Comparison of ENCODE assay signal across 1 cellular context in genomic region chr17:60435244-60436170, GRCh38.
TF ChIP-seq lines count a peak whose summit lies in the region.

No MANE protein-coding gene starts in this region.

TF ChIP-seq in K562, 482 proteins besides CTCF, POLR2A, EP300 and RAD21 (continued from another document and continues in another):
- no peak for TF ChIP-seq ZNF76 (CRISPR knock-in tag; IDR thresholded peaks at IDR 0.05; ENCODE audit: borderline replicate concordance)
- TF ChIP-seq, protein P1, sequence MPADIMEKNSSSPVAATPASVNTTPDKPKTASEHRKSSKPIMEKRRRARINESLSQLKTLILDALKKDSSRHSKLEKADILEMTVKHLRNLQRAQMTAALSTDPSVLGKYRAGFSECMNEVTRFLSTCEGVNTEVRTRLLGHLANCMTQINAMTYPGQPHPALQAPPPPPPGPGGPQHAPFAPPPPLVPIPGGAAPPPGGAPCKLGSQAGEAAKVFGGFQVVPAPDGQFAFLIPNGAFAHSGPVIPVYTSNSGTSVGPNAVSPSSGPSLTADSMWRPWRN (IDR thresholded peaks at IDR 0.05; ENCODE audit: low read depth) = no peak
- no peak for TF ChIP-seq ZC3H8 (IDR thresholded peaks at IDR 0.05)
- TF ChIP-seq NCOA4 (IDR thresholded peaks at IDR 0.05; ENCODE audit: partially characterized antibody) = no peak
- TF ChIP-seq CC2D1A (IDR thresholded peaks at IDR 0.05) = peak; percentile 70; the same call in 1 of the 2 replicates
- TF ChIP-seq SP2 (IDR thresholded peaks at IDR 0.05; ENCODE audit: extremely low read depth, low read depth, low read length, poor library complexity, severe bottlenecking) = no peak
- TF ChIP-seq ZNF584 (CRISPR knock-in tag; IDR thresholded peaks at IDR 0.05; ENCODE audit: low read depth) = no peak
- no peak for TF ChIP-seq KAT7 (CRISPR knock-in tag; IDR thresholded peaks at IDR 0.05; ENCODE audit: borderline replicate concordance)
- no peak for TF ChIP-seq STAT5B (CRISPR knock-in tag; IDR thresholded peaks at IDR 0.05)
- TF ChIP-seq SMAD1 (IDR thresholded peaks at IDR 0.05; ENCODE audit: low read depth, low read length, partially characterized antibody) = no peak
- TF ChIP-seq CBX1 (IDR thresholded peaks at IDR 0.05; ENCODE audit: low read depth) = no peak
- TF ChIP-seq NUFIP1 (IDR thresholded peaks at IDR 0.05; ENCODE audit: partially characterized antibody) = no peak
- TF ChIP-seq L3MBTL2 (IDR thresholded peaks at IDR 0.05) = 0 out of 2 replicates have a peak, but pooled peaks have one; percentile 36
- no peak for TF ChIP-seq E4F1 (CRISPR knock-in tag; IDR thresholded peaks at IDR 0.05; ENCODE audit: borderline replicate concordance)
- no peak for TF ChIP-seq ZNF445 (CRISPR knock-in tag; IDR thresholded peaks at IDR 0.05; ENCODE audit: low read depth)
- TF ChIP-seq, protein P2, sequence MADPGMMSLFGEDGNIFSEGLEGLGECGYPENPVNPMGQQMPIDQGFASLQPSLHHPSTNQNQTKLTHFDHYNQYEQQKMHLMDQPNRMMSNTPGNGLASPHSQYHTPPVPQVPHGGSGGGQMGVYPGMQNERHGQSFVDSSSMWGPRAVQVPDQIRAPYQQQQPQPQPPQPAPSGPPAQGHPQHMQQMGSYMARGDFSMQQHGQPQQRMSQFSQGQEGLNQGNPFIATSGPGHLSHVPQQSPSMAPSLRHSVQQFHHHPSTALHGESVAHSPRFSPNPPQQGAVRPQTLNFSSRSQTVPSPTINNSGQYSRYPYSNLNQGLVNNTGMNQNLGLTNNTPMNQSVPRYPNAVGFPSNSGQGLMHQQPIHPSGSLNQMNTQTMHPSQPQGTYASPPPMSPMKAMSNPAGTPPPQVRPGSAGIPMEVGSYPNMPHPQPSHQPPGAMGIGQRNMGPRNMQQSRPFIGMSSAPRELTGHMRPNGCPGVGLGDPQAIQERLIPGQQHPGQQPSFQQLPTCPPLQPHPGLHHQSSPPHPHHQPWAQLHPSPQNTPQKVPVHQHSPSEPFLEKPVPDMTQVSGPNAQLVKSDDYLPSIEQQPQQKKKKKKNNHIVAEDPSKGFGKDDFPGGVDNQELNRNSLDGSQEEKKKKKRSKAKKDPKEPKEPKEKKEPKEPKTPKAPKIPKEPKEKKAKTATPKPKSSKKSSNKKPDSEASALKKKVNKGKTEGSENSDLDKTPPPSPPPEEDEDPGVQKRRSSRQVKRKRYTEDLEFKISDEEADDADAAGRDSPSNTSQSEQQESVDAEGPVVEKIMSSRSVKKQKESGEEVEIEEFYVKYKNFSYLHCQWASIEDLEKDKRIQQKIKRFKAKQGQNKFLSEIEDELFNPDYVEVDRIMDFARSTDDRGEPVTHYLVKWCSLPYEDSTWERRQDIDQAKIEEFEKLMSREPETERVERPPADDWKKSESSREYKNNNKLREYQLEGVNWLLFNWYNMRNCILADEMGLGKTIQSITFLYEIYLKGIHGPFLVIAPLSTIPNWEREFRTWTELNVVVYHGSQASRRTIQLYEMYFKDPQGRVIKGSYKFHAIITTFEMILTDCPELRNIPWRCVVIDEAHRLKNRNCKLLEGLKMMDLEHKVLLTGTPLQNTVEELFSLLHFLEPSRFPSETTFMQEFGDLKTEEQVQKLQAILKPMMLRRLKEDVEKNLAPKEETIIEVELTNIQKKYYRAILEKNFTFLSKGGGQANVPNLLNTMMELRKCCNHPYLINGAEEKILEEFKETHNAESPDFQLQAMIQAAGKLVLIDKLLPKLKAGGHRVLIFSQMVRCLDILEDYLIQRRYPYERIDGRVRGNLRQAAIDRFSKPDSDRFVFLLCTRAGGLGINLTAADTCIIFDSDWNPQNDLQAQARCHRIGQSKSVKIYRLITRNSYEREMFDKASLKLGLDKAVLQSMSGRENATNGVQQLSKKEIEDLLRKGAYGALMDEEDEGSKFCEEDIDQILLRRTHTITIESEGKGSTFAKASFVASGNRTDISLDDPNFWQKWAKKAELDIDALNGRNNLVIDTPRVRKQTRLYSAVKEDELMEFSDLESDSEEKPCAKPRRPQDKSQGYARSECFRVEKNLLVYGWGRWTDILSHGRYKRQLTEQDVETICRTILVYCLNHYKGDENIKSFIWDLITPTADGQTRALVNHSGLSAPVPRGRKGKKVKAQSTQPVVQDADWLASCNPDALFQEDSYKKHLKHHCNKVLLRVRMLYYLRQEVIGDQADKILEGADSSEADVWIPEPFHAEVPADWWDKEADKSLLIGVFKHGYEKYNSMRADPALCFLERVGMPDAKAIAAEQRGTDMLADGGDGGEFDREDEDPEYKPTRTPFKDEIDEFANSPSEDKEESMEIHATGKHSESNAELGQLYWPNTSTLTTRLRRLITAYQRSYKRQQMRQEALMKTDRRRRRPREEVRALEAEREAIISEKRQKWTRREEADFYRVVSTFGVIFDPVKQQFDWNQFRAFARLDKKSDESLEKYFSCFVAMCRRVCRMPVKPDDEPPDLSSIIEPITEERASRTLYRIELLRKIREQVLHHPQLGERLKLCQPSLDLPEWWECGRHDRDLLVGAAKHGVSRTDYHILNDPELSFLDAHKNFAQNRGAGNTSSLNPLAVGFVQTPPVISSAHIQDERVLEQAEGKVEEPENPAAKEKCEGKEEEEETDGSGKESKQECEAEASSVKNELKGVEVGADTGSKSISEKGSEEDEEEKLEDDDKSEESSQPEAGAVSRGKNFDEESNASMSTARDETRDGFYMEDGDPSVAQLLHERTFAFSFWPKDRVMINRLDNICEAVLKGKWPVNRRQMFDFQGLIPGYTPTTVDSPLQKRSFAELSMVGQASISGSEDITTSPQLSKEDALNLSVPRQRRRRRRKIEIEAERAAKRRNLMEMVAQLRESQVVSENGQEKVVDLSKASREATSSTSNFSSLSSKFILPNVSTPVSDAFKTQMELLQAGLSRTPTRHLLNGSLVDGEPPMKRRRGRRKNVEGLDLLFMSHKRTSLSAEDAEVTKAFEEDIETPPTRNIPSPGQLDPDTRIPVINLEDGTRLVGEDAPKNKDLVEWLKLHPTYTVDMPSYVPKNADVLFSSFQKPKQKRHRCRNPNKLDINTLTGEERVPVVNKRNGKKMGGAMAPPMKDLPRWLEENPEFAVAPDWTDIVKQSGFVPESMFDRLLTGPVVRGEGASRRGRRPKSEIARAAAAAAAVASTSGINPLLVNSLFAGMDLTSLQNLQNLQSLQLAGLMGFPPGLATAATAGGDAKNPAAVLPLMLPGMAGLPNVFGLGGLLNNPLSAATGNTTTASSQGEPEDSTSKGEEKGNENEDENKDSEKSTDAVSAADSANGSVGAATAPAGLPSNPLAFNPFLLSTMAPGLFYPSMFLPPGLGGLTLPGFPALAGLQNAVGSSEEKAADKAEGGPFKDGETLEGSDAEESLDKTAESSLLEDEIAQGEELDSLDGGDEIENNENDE (IDR thresholded peaks at IDR 0.05; ENCODE audit: low read depth, low read length) = no peak
- no peak for TF ChIP-seq MLLT1 (IDR thresholded peaks at IDR 0.05)
- TF ChIP-seq ARID2 (IDR thresholded peaks at IDR 0.05) = peak; percentile 89; the same call in 1 of the 2 replicates
- TF ChIP-seq TCF7L2 (IDR thresholded peaks at IDR 0.05; ENCODE audit: low read depth, low read length) = no peak
- no peak for TF ChIP-seq RFX7 (CRISPR knock-in tag; IDR thresholded peaks at IDR 0.05)
- no peak for TF ChIP-seq MBD2 (IDR thresholded peaks at IDR 0.05; ENCODE audit: borderline replicate concordance, low read depth)
- TF ChIP-seq MYC (IDR thresholded peaks at IDR 0.05; ENCODE audit: low read depth, low read length) = peak; percentile 62; the same call in 1 of the 2 replicates
- TF ChIP-seq MYC (CRISPR knock-in tag; IDR thresholded peaks at IDR 0.05; ENCODE audit: borderline replicate concordance, low read depth) = no peak
- no peak for TF ChIP-seq RFX1 (IDR thresholded peaks at IDR 0.05)
- TF ChIP-seq, protein P3, sequence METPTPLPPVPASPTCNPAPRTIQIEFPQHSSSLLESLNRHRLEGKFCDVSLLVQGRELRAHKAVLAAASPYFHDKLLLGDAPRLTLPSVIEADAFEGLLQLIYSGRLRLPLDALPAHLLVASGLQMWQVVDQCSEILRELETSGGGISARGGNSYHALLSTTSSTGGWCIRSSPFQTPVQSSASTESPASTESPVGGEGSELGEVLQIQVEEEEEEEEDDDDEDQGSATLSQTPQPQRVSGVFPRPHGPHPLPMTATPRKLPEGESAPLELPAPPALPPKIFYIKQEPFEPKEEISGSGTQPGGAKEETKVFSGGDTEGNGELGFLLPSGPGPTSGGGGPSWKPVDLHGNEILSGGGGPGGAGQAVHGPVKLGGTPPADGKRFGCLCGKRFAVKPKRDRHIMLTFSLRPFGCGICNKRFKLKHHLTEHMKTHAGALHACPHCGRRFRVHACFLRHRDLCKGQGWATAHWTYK (CRISPR knock-in tag; IDR thresholded peaks at IDR 0.05) = no peak
- TF ChIP-seq NRF1 (conservative IDR thresholded peaks at IDR 0.05 in 1 of 2, IDR thresholded peaks at IDR 0.05 in 1 of 2) = no peak
- no peak for TF ChIP-seq ZBTB5 (IDR thresholded peaks at IDR 0.05)
- TF ChIP-seq JUND (IDR thresholded peaks at IDR 0.05; ENCODE audit: borderline replicate concordance, low read depth, low read length) = 0 out of 2 replicates have a peak, but pooled peaks have one; percentile 11
- no peak for TF ChIP-seq JUND (tag; IDR thresholded peaks at IDR 0.05; ENCODE audit: borderline replicate concordance, low read depth, low read length)
- no peak for TF ChIP-seq NR2C2 (CRISPR knock-in tag; IDR thresholded peaks at IDR 0.05)
- TF ChIP-seq NR2C2 (tag; IDR thresholded peaks at IDR 0.05) = no peak
- no peak for TF ChIP-seq ZNF184 (CRISPR knock-in tag; IDR thresholded peaks at IDR 0.05)
- no peak for TF ChIP-seq TCFL5 (CRISPR knock-in tag; conservative IDR thresholded peaks at IDR 0.05)
- peak; percentile 32; the same call in 1 of the 2 replicates for TF ChIP-seq ATF7 (IDR thresholded peaks at IDR 0.05)
- TF ChIP-seq ZNF507 (tag; conservative IDR thresholded peaks at IDR 0.05) = no peak
- TF ChIP-seq HDAC1 (IDR thresholded peaks at IDR 0.05) = no peak
- TF ChIP-seq SIN3B (IDR thresholded peaks at IDR 0.05; ENCODE audit: low read depth) = no peak
- no peak for TF ChIP-seq TRIM28 (IDR thresholded peaks at IDR 0.05)
- TF ChIP-seq NFYB (IDR thresholded peaks at IDR 0.05; ENCODE audit: extremely low read depth, insufficient read length) = no peak
- 0 out of 2 replicates have a peak, but pooled peaks have one; percentile 22 for TF ChIP-seq NFE2 (IDR thresholded peaks at IDR 0.05; ENCODE audit: low read depth)
- no peak for TF ChIP-seq MTA2 (IDR thresholded peaks at IDR 0.05; ENCODE audit: low read depth)
- TF ChIP-seq ZNF444 (CRISPR knock-in tag; IDR thresholded peaks at IDR 0.05) = no peak
- peak; percentile 81; the same call in 1 of the 2 replicates for TF ChIP-seq STAG1 (CRISPR knock-in tag; IDR thresholded peaks at IDR 0.05; ENCODE audit: borderline replicate concordance)
- TF ChIP-seq CBFB (CRISPR knock-in tag; IDR thresholded peaks at IDR 0.05) = no peak
